Comparison of ENCODE assay signal across 33 cellular contexts in genomic region chr1:182240085-182240484, GRCh38.
"Had no signal": no experiment of that assay in that cellular context is flagged by ENCODE, and none has a peak within 500 bp of the region (broad histone marks: within the 10 kb centered on the region; RNA-seq: fewer than 3 reads in every experiment).

No MANE protein-coding gene starts in this region.

- DNase-seq: Karpas-422, Kasumi-1, KG1, MG63, MM.1S, MV-4-11, NCI-H1048, NCI-H1092, NCI-H1092 treated with DMSO at 0.1 percent for 48 hours, NCI-H1105, NCI-H1105 treated with DMSO at 0.1 percent for 48 hours, NCI-H1417, NCI-H1417 treated with DMSO at 0.1 percent for 48 hours, NCI-H1436, NCI-H1436 treated with DMSO at 0.1 percent for 48 hours, NCI-H146, NCI-H1694, NCI-H1694 treated with DMSO at 0.1 percent for 48 hours, NCI-H187, NCI-H187 treated with DMSO at 0.1 percent for 48 hours, NCI-H1930, NCI-H2029, NCI-H2029 treated with DMSO at 0.1 percent for 48 hours, NCI-H2081, NCI-H2081 treated with DMSO at 0.1 percent for 48 hours, NCI-H2107, NCI-H2171, NCI-H2171 treated with DMSO at 0.1 percent for 48 hours, NCI-H2227 treated with DMSO at 0.1 percent for 48 hours, NCI-H226, NCI-H345, NCI-H446, NCI-H446 treated with DMSO at 0.1 percent for 48 hours had no signal
